In the genomic region with DNA sequence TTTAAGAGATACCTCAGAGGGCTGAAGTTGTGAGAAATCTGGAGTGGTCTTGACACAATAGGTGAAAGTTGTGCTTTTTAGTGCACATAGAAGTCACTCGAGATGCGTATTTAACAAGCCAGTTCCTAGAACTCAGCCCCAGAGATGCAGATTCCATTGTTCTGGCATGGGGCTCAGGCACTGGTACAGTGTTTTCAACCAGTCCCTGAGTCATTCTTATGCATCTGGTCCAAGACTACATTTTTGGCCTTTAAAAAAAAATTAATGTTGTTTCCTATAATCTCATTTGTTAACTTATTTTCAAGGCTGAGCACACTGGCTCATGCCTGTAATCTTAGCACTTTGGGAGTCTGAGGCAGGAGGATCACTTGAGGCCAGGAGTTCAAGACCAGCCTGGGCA, we compare ENCODE assay signal across 16 cellular contexts. TPM values are rescaled to one million over a fixed set of nuclear protein-coding genes. Genes with fewer than 3 reads are reported as not detected.
DNase-seq lines count a peak whose midpoint lies in the region; ATAC-seq, FAIRE-seq and TF ChIP-seq lines count a peak whose summit lies in the region.
"Had no signal": no experiment of that assay in that cellular context is flagged by ENCODE, and none has a peak within 500 bp of the region (broad histone marks: within the 10 kb centered on the region; RNA-seq: fewer than 3 reads in every experiment).

No MANE protein-coding gene starts in this region.

- CTCF ChIA-PET in GM12878 (lab: Yijun Ruan, JAX): no interaction called here

- DNase-seq in CD4-positive, CD25-positive, alpha-beta regulatory T cell: no peak
- DNase-seq in GM23248 (peak; percentile 21), GM12878 (ENCODE audit: low read depth, low spot score) (no peak), fibroblast of pulmonary artery (ENCODE audit: low read depth) (peak; percentile 25), COLO829 (ENCODE audit: low spot score) (no peak)
- DNase-seq: 8988T, AML-193, Calu3, DMS 273 treated with DMSO at 0.1 percent for 48 hours, GOT3, H9 had no signal

- peak overlapping the region; percentile 71 for H3K4me3 ChIP-seq in CD4-positive, CD25-positive, alpha-beta regulatory T cell (ENCODE audit: low read depth, low read length)
- H3K4me3 ChIP-seq in GM23248 (no peak overlapping the region), GM12878 (no peak overlapping the region; the same call in 1 of the 2 replicates), fibroblast of pulmonary artery (replicated peaks; ENCODE audit: low read depth, low read length) (no peak overlapping the region)
- H3K4me3 ChIP-seq: BLaER1, K562 had no signal

- TF ChIP-seq POLR2A in GM12878 (IDR thresholded peaks at IDR 0.05; ENCODE audit: low read depth, low read length): no peak

- peaks cover 0 to 3% (median 0%) of the 10 kb centered on the region in 7 donors for H3K9me3 Mint-ChIP-seq in CD4-positive, CD25-positive, alpha-beta regulatory T cell

- H3F3A ChIP-seq in GM23248 (ENCODE audit: insufficient read depth): no peaks in the 10 kb centered on the region

- H4K20me1 ChIP-seq in GM23248 (ENCODE audit: insufficient read depth) (no peaks in the 10 kb centered on the region), GM12878 (ENCODE audit: control insufficient read depth, insufficient read depth) (no peaks in the 10 kb centered on the region)
- H4K20me1 ChIP-seq: BLaER1 had no signal

- H3K9me3 ChIP-seq in CD4-positive, CD25-positive, alpha-beta regulatory T cell (ENCODE audit: control insufficient read depth in 2 of 2, low read length in 2 of 2): no peaks in the 10 kb centered on the region
- H3K9me3 ChIP-seq in GM23248 (ENCODE audit: low read depth) (no peaks in the 10 kb centered on the region), GM12878 (replicated peaks; ENCODE audit: control insufficient read depth, insufficient read depth, low read length) (peaks cover 8% of the 10 kb centered on the region; the same call in 2 of the 3 replicates)

- no peak overlapping the region for H3K4me2 ChIP-seq in GM23248 (ENCODE audit: unreplicated experiment)
- peak overlapping the region; percentile 57; the same call in 1 of the 2 replicates for H3K4me2 ChIP-seq in GM12878 (ENCODE audit: control insufficient read depth, insufficient read depth)

- no peaks in the 10 kb centered on the region for H3K9me2 ChIP-seq in GM23248 (ENCODE audit: insufficient read depth)

- no peak for FAIRE-seq in GM12878 (lab: Jason Lieb, UNC)
- FAIRE-seq: K562 had no signal

- no peaks in the 10 kb centered on the region for H3K27me3 ChIP-seq in CD4-positive, CD25-positive, alpha-beta regulatory T cell (ENCODE audit: control insufficient read depth, insufficient read depth, low read length)
- H3K27me3 ChIP-seq in GM23248 (replicated peaks; ENCODE audit: insufficient read depth): peaks cover 24% of the 10 kb centered on the region
- H3K27me3 ChIP-seq in GM12878 (replicated peaks in 1 of 2; ENCODE audit: control insufficient read depth in 2 of 2, insufficient read depth in 2 of 2, low read length in 1 of 2): no peaks in the 10 kb centered on the region
- H3K27me3 ChIP-seq: BLaER1 had no signal

- SMC1A ChIA-PET in GM12878 (lab: Charles Lee; ENCODE audit: uncharacterized antibody, unreplicated experiment): interaction anchor here (3.1 to 3.7 kb wide), 3 partner anchors 10 to 24 kb away, joined by 12 to 50 read pairs (median 33); no protein-coding TSS in a partner anchor

- POLR2A ChIA-PET in GM12878 (lab: Charles Lee): interaction anchor here (0.6 to 3.5 kb wide), 3 partner anchors 8 to 20 kb away, joined by 4 to 40 read pairs (median 4); no protein-coding TSS in a partner anchor

- no peaks in the 10 kb centered on the region for H3K27me3 Mint-ChIP-seq in CD4-positive, CD25-positive, alpha-beta regulatory T cell

- no peaks in the 10 kb centered on the region for H3K36me3 Mint-ChIP-seq in CD4-positive, CD25-positive, alpha-beta regulatory T cell

- BruUV-seq in GM12878 (replicated peaks; lab: Mats Ljungman, UMichigan): no TSS peak

- H3K9ac ChIP-seq in GM23248 (no peak overlapping the region), GM12878 (ENCODE audit: control insufficient read depth, insufficient read depth, low read length) (peak overlapping the region; percentile 30; the same call in 1 of the 2 replicates)
- H3K9ac ChIP-seq: BLaER1 had no signal

- in situ Hi-C loops in GM23248 (cut with MboI): no loop called here
- in situ Hi-C loops in GM12878 (cut with MboI): no loop called here

- TF ChIP-seq CTCF in GM12878 (IDR thresholded peaks at IDR 0.05 in 2 of 3, conservative IDR thresholded peaks at IDR 0.05 in 1 of 3; ENCODE audit: control insufficient read depth in 2 of 3, extremely low read depth in 1 of 3, insufficient read depth in 1 of 3, low read depth in 3 of 3, low read length in 3 of 3): no peak
- no peak for TF ChIP-seq CTCF in fibroblast of pulmonary artery (IDR thresholded peaks at IDR 0.05; ENCODE audit: low read length, missing control alignments)

- TF ChIP-seq EP300 in GM12878 (IDR thresholded peaks at IDR 0.05; ENCODE audit: borderline replicate concordance in 1 of 2, control insufficient read depth in 1 of 2, low read depth in 2 of 2, low read length in 2 of 2): no peak

- ATAC-seq in CD4-positive, CD25-positive, alpha-beta regulatory T cell (ENCODE audit: low read depth in 2 of 2): peak in 1 of 2 donors; percentile 20
- peak; percentile 1; the same call in 2 of the 3 replicates for ATAC-seq in GM12878
- no peak for ATAC-seq in GM18867 (IDR thresholded peaks at IDR 0.05; ENCODE audit: unreplicated experiment)
- ATAC-seq in HG03469 (IDR thresholded peaks at IDR 0.05; ENCODE audit: unreplicated experiment): no peak
- ATAC-seq: K562 had no signal

- intact Hi-C loops in GM12878 (cut with micrococcal nuclease; ENCODE audit: unreplicated experiment): no loop called here

- H3K4me1 ChIP-seq in CD4-positive, CD25-positive, alpha-beta regulatory T cell (ENCODE audit: control insufficient read depth, insufficient read depth, low read length, poor library complexity, severe bottlenecking): peaks cover 18% of the 10 kb centered on the region
- H3K4me1 ChIP-seq in GM23248 (ENCODE audit: insufficient read depth) (no peaks in the 10 kb centered on the region), GM12878 (ENCODE audit: control insufficient read depth, insufficient read depth, low read length) (peaks cover 51% of the 10 kb centered on the region)

- peaks cover 23 to 55% (median 33%) of the 10 kb centered on the region in 4 donors for H3K4me1 Mint-ChIP-seq in CD4-positive, CD25-positive, alpha-beta regulatory T cell
- H3K4me1 Mint-ChIP-seq: H9 had no signal

- H3K27ac ChIP-seq in CD4-positive, CD25-positive, alpha-beta regulatory T cell (ENCODE audit: insufficient read depth, low read length, poor library complexity, severe bottlenecking): peak overlapping the region; percentile 36
- no peak overlapping the region for H3K27ac ChIP-seq in GM23248
- peak overlapping the region; percentile 70 for H3K27ac ChIP-seq in GM12878 (ENCODE audit: control insufficient read depth, insufficient read depth)
- H3K27ac ChIP-seq: BLaER1, HL-60 had no signal

- no peak for TF ChIP-seq RAD21 in GM12878 (IDR thresholded peaks at IDR 0.05; ENCODE audit: insufficient read depth, low read depth, low read length)

- RAD21 ChIA-PET in GM12878 (lab: Charles Lee; ENCODE audit: unreplicated experiment): interaction anchor here (1.4 to 3.7 kb wide), 3 partner anchors 9 to 16 kb away, joined by 4 to 43 read pairs (median 24); no protein-coding TSS in a partner anchor

- 81% methylated on average over 2 of the region's 2 CpGs for WGBS in GM23248 (ENCODE audit: low coverage in 1 of 2, low lambda C conversion rate in 2 of 2, missing lambda C conversion rate in 2 of 2), 2 experiments
- 97% methylated on average over 2 of the region's 2 CpGs for WGBS in GM12878 (ENCODE audit: insufficient coverage, insufficient replicate concordance, low lambda C conversion rate, missing lambda C conversion rate)

- peak overlapping the region; percentile 74 to 86 (median 75) for H3K27ac Mint-ChIP-seq in CD4-positive, CD25-positive, alpha-beta regulatory T cell
- H3K27ac Mint-ChIP-seq: H9 had no signal

- peak overlapping the region in 2 of 4 donors; percentile 17 to 58 for H3K4me3 Mint-ChIP-seq in CD4-positive, CD25-positive, alpha-beta regulatory T cell
- H3K4me3 Mint-ChIP-seq: H9 had no signal

- H2AFZ ChIP-seq in GM23248: no peak overlapping the region
- H2AFZ ChIP-seq in GM12878 (ENCODE audit: control insufficient read depth, low read depth, low read length): no peak overlapping the region; the same call in 1 of the 2 replicates

- H3K36me3 ChIP-seq in CD4-positive, CD25-positive, alpha-beta regulatory T cell (ENCODE audit: control insufficient read depth, insufficient read depth, low read length): no peaks in the 10 kb centered on the region
- H3K36me3 ChIP-seq in GM23248 (ENCODE audit: low read depth): no peaks in the 10 kb centered on the region
- no peaks in the 10 kb centered on the region for H3K36me3 ChIP-seq in GM12878 (ENCODE audit: control insufficient read depth in 2 of 2, insufficient read depth in 2 of 2, low read length in 1 of 2)
- H3K36me3 ChIP-seq: BLaER1 had no signal

- H3K79me2 ChIP-seq in GM23248 (ENCODE audit: insufficient read depth) (no peaks in the 10 kb centered on the region), GM12878 (ENCODE audit: control insufficient read depth, insufficient read depth, low read length) (no peaks in the 10 kb centered on the region; the same call in none of the 2 replicates)

RNA-seq across cellular contexts. Expression of gene PTTG1, which starts 29.6 kb away (rescaled TPM):
- total RNA-seq in CD4-positive, CD25-positive, alpha-beta regulatory T cell: 44.5 TPM
- 100 to 1,000 TPM in 3 of 4 donors, 10 to 100 TPM in 1; 87.8 to 148 (median 108) TPM for polyA plus RNA-seq in CD4-positive, CD25-positive, alpha-beta regulatory T cell
- 22.8 and 49.0 TPM in 2 replicates for total RNA-seq in GM23248 (2014; rRNA removed; shearing (Covaris generic))
- polyA plus RNA-seq in GM23248 (2016; fragmentation: Nextera tagmentation; extraction: Ambion mirVana) (94.9 and 96.0 TPM in 2 replicates), GM12878 (2011; rRNA removed) (322 and 441 TPM in 2 replicates), GM12878 (2014; fragmentation: Illumina TruSeq; extraction: Trizol) (609 and 993 TPM in 2 replicates), GM12878 (2014; fragmentation: Nextera tagmentation; extraction: Ambion mirVana) (1,000 to 10,000 TPM in 1 of 2 experiments, 100 to 1,000 TPM in 1; 946 to 1,033 TPM), GM12878 (2014; rRNA removed) (230 and 381 TPM in 2 replicates), GM12878 (2016; fragmentation: Nextera tagmentation; extraction: Ambion mirVana) (100 to 1,000 TPM; 372 to 407 TPM)
- 68.9 and 70.9 TPM in 2 replicates for total RNA-seq in GM12878 (2013; cell fraction: nucleolus; rRNA removed)
- total RNA-seq in GM12878 (2014; rRNA removed) (234 and 273 TPM in 2 replicates), GM12878 (2014; rRNA removed; fragmentation: Illumina TruSeq; extraction: Trizol) (301 TPM in 2 replicates), GM12878 (2021) (154 and 168 TPM in 2 replicates)
- polyA plus RNA-seq in GM12878 (2011; ENCODE audit: low read depth): 244 TPM
- 515 and 857 TPM in 2 replicates for polyA plus RNA-seq in GM12878 (2011; cell fraction: cytosol; rRNA removed)
- polyA plus RNA-seq in GM12878 (2011; cell fraction: nucleus; rRNA removed): 224 and 286 TPM in 2 replicates
- 111 and 166 TPM in 2 replicates for polyA plus RNA-seq in GM12878 (2012)
- 99.0 and 141 TPM in 2 replicates for polyA minus RNA-seq in GM12878 (2011; rRNA and poly(A)+ RNA removed)
- 31.5 and 38.2 TPM in 2 replicates for polyA minus RNA-seq in GM12878 (2011; cell fraction: cytosol; rRNA and poly(A)+ RNA removed)
- 38.2 and 46.3 TPM in 2 replicates for polyA minus RNA-seq in GM12878 (2011; cell fraction: nucleus; rRNA and poly(A)+ RNA removed)

RNA-seq across cellular contexts. Expression of gene SLU7, which starts 32.4 kb away (rescaled TPM):
- total RNA-seq in CD4-positive, CD25-positive, alpha-beta regulatory T cell: 106 TPM
- 100 to 1,000 TPM in 2 of 4 donors, 10 to 100 TPM in 2; 69.8 to 115 (median 93.3) TPM for polyA plus RNA-seq in CD4-positive, CD25-positive, alpha-beta regulatory T cell
- 32.1 and 52.2 TPM in 2 replicates for total RNA-seq in GM23248 (2014; rRNA removed; shearing (Covaris generic))
- polyA plus RNA-seq in GM23248 (2016; fragmentation: Nextera tagmentation; extraction: Ambion mirVana) (54.3 and 66.3 TPM in 2 replicates), GM12878 (2011; rRNA removed) (52.8 and 77.4 TPM in 2 replicates), GM12878 (2014; fragmentation: Illumina TruSeq; extraction: Trizol) (55.2 and 57.7 TPM in 2 replicates), GM12878 (2014; fragmentation: Nextera tagmentation; extraction: Ambion mirVana) (10 to 100 TPM; 40.9 to 41.2 TPM), GM12878 (2014; rRNA removed) (32.7 and 35.9 TPM in 2 replicates), GM12878 (2016; fragmentation: Nextera tagmentation; extraction: Ambion mirVana) (10 to 100 TPM; 53.4 to 54.0 TPM)
- 36.9 and 53.4 TPM in 2 replicates for total RNA-seq in GM12878 (2013; cell fraction: nucleolus; rRNA removed)
- total RNA-seq in GM12878 (2014; rRNA removed) (32.9 and 36.2 TPM in 2 replicates), GM12878 (2014; rRNA removed; fragmentation: Illumina TruSeq; extraction: Trizol) (51.9 and 56.0 TPM in 2 replicates), GM12878 (2021) (35.2 and 38.6 TPM in 2 replicates)
- polyA plus RNA-seq in GM12878 (2011; ENCODE audit: low read depth): 47.3 TPM
- polyA plus RNA-seq in GM12878 (2011; cell fraction: cytosol; rRNA removed): 12.9 and 15.4 TPM in 2 replicates
- polyA plus RNA-seq in GM12878 (2011; cell fraction: nucleus; rRNA removed): 30.5 and 31.1 TPM in 2 replicates
- polyA plus RNA-seq in GM12878 (2012): 63.6 and 64.4 TPM in 2 replicates
- polyA minus RNA-seq in GM12878 (2011; rRNA and poly(A)+ RNA removed): 23.0 and 30.4 TPM in 2 replicates
- polyA minus RNA-seq in GM12878 (2011; cell fraction: cytosol; rRNA and poly(A)+ RNA removed): 8.7 and 16.0 TPM in 2 replicates
- polyA minus RNA-seq in GM12878 (2011; cell fraction: nucleus; rRNA and poly(A)+ RNA removed): 13.4 and 20.5 TPM in 2 replicates

RNA-seq across cellular contexts. Expression of gene FAM200C, which starts 51.4 kb away (rescaled TPM):
- total RNA-seq in CD4-positive, CD25-positive, alpha-beta regulatory T cell: not detected
- polyA plus RNA-seq in CD4-positive, CD25-positive, alpha-beta regulatory T cell: under 1 TPM; 0.17 to 0.37 (median 0.35) TPM
- total RNA-seq in GM23248 (2014; rRNA removed; shearing (Covaris generic)): 2.8 and 7.1 TPM in 2 replicates
- polyA plus RNA-seq in GM23248 (2016; fragmentation: Nextera tagmentation; extraction: Ambion mirVana) (3.6 and 3.9 TPM in 2 replicates), GM12878 (2011; rRNA removed) (2.9 and 4.7 TPM in 2 replicates), GM12878 (2014; fragmentation: Illumina TruSeq; extraction: Trizol) (1.3 and 2.0 TPM in 2 replicates), GM12878 (2014; fragmentation: Nextera tagmentation; extraction: Ambion mirVana) (1 to 10 TPM; 1.0 to 1.2 TPM), GM12878 (2014; rRNA removed) (1.6 and 1.8 TPM in 2 replicates), GM12878 (2016; fragmentation: Nextera tagmentation; extraction: Ambion mirVana) (1 to 10 TPM; 4.7 to 5.4 TPM)
- 10.5 and 11.7 TPM in 2 replicates for total RNA-seq in GM12878 (2013; cell fraction: nucleolus; rRNA removed)
- total RNA-seq in GM12878 (2014; rRNA removed) (2.0 and 2.5 TPM in 2 replicates), GM12878 (2014; rRNA removed; fragmentation: Illumina TruSeq; extraction: Trizol) (2.5 and 2.6 TPM in 2 replicates), GM12878 (2021) (2.0 and 2.4 TPM in 2 replicates)
- polyA plus RNA-seq in GM12878 (2011; ENCODE audit: low read depth): 0.21 TPM
- polyA plus RNA-seq in GM12878 (2011; cell fraction: cytosol; rRNA removed): 0.92 and 1.2 TPM in 2 replicates
- 1.7 and 2.3 TPM in 2 replicates for polyA plus RNA-seq in GM12878 (2011; cell fraction: nucleus; rRNA removed)
- 0.58 and 1.5 TPM in 2 replicates for polyA plus RNA-seq in GM12878 (2012)
- polyA minus RNA-seq in GM12878 (2011; rRNA and poly(A)+ RNA removed): 1.9 and 2.9 TPM in 2 replicates
- polyA minus RNA-seq in GM12878 (2011; cell fraction: cytosol; rRNA and poly(A)+ RNA removed): 0.40 and 0.42 TPM in 2 replicates
- 1.9 and 3.1 TPM in 2 replicates for polyA minus RNA-seq in GM12878 (2011; cell fraction: nucleus; rRNA and poly(A)+ RNA removed)

Comparison
In these comparisons a context has a peak if more than half of its experiments do, and no peak if none do; other contexts are left out.
1. DNase-seq: peak in GM23248 (single experiment) and fibroblast of pulmonary artery (single experiment); none in CD4-positive, CD25-positive, alpha-beta regulatory T cell (0 of 3), GM12878 (single experiment) and COLO829 (single experiment).